1 cellular context compared by ENCODE assay signal in genomic region chr12:53493610-53494391, GRCh38.
A peak's percentile ranks its signal among the peaks of the same experiment; 100 is the strongest.
TF ChIP-seq lines count a peak whose summit lies in the region.

No MANE protein-coding gene starts in this region.

TF ChIP-seq in HepG2, 621 proteins besides CTCF, POLR2A, EP300 and RAD21:
- TF ChIP-seq HMGXB4 (CRISPR knock-in tag; IDR thresholded peaks at IDR 0.05; ENCODE audit: borderline replicate concordance in 1 of 2, low read depth in 1 of 2) (no peak), PBX2 (CRISPR knock-in tag; IDR thresholded peaks at IDR 0.05) (peak; percentile 51; the same call in 1 of the 2 replicates), KLF16 (CRISPR knock-in tag; IDR thresholded peaks at IDR 0.05) (0 out of 4 replicates have a peak, but pooled peaks of 1 of the 2 experiments have one; percentile 18), FOSL1 (CRISPR knock-in tag; IDR thresholded peaks at IDR 0.05; ENCODE audit: borderline replicate concordance) (no peak), ZNF441 (CRISPR knock-in tag; IDR thresholded peaks at IDR 0.05; ENCODE audit: borderline replicate concordance) (no peak), HIC2 (CRISPR knock-in tag; IDR thresholded peaks at IDR 0.05; ENCODE audit: low read depth) (no peak), SNAI1 (CRISPR knock-in tag; IDR thresholded peaks at IDR 0.05; ENCODE audit: borderline replicate concordance) (no peak), TEAD3 (CRISPR knock-in tag; optimal IDR thresholded peaks at IDR 0.05; ENCODE audit: borderline replicate concordance) (peak; percentile 17), CHCHD3 (CRISPR knock-in tag; IDR thresholded peaks at IDR 0.05) (no peak), ARID2 (CRISPR knock-in tag; IDR thresholded peaks at IDR 0.05; ENCODE audit: borderline replicate concordance) (no peak), POLR2AphosphoS2 (IDR thresholded peaks at IDR 0.05; ENCODE audit: low read depth, low read length) (no peak), ZBTB7A (CRISPR knock-in tag; IDR thresholded peaks at IDR 0.05) (no peak), JARID2 (CRISPR knock-in tag; IDR thresholded peaks at IDR 0.05; ENCODE audit: insufficient replicate concordance) (no peak), SP5 (CRISPR knock-in tag; IDR thresholded peaks at IDR 0.05; ENCODE audit: borderline replicate concordance, low read depth) (peak; percentile 38; the same call in 1 of the 2 replicates), HHEX (CRISPR knock-in tag; IDR thresholded peaks at IDR 0.05) (no peak), ATF1 (CRISPR knock-in tag; IDR thresholded peaks at IDR 0.05) (no peak), BRCA1 (CRISPR knock-in tag; IDR thresholded peaks at IDR 0.05) (no peak), ZFP90 (CRISPR knock-in tag; IDR thresholded peaks at IDR 0.05; ENCODE audit: borderline replicate concordance) (no peak), FOXA3 (CRISPR knock-in tag; IDR thresholded peaks at IDR 0.05) (no peak), SALL2 (CRISPR knock-in tag; IDR thresholded peaks at IDR 0.05) (no peak), KDM2A (CRISPR knock-in tag; IDR thresholded peaks at IDR 0.05; ENCODE audit: borderline replicate concordance, low read depth) (0 out of 2 replicates have a peak, but pooled peaks have one; percentile 25), HDAC1 (CRISPR knock-in tag; IDR thresholded peaks at IDR 0.05) (no peak), REPIN1 (CRISPR knock-in tag; IDR thresholded peaks at IDR 0.05; ENCODE audit: borderline replicate concordance, low read depth) (no peak), FOXP4 (CRISPR knock-in tag; IDR thresholded peaks at IDR 0.05) (no peak), ZNF777 (CRISPR knock-in tag; IDR thresholded peaks at IDR 0.05) (0 out of 2 replicates have a peak, but pooled peaks have one; percentile 10), ZNF121 (CRISPR knock-in tag; IDR thresholded peaks at IDR 0.05) (no peak), HCFC1 (IDR thresholded peaks at IDR 0.05; ENCODE audit: low read depth, low read length) (0 out of 2 replicates have a peak, but pooled peaks have one; percentile 8)
- TF ChIP-seq, protein P1, sequence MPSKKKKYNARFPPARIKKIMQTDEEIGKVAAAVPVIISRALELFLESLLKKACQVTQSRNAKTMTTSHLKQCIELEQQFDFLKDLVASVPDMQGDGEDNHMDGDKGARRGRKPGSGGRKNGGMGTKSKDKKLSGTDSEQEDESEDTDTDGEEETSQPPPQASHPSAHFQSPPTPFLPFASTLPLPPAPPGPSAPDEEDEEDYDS (CRISPR knock-in tag; IDR thresholded peaks at IDR 0.05): no peak
- TF ChIP-seq, protein P2, sequence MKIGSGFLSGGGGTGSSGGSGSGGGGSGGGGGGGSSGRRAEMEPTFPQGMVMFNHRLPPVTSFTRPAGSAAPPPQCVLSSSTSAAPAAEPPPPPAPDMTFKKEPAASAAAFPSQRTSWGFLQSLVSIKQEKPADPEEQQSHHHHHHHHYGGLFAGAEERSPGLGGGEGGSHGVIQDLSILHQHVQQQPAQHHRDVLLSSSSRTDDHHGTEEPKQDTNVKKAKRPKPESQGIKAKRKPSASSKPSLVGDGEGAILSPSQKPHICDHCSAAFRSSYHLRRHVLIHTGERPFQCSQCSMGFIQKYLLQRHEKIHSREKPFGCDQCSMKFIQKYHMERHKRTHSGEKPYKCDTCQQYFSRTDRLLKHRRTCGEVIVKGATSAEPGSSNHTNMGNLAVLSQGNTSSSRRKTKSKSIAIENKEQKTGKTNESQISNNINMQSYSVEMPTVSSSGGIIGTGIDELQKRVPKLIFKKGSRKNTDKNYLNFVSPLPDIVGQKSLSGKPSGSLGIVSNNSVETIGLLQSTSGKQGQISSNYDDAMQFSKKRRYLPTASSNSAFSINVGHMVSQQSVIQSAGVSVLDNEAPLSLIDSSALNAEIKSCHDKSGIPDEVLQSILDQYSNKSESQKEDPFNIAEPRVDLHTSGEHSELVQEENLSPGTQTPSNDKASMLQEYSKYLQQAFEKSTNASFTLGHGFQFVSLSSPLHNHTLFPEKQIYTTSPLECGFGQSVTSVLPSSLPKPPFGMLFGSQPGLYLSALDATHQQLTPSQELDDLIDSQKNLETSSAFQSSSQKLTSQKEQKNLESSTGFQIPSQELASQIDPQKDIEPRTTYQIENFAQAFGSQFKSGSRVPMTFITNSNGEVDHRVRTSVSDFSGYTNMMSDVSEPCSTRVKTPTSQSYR (CRISPR knock-in tag; IDR thresholded peaks at IDR 0.05; ENCODE audit: borderline replicate concordance): peak; percentile 78
- TF ChIP-seq, protein P3, sequence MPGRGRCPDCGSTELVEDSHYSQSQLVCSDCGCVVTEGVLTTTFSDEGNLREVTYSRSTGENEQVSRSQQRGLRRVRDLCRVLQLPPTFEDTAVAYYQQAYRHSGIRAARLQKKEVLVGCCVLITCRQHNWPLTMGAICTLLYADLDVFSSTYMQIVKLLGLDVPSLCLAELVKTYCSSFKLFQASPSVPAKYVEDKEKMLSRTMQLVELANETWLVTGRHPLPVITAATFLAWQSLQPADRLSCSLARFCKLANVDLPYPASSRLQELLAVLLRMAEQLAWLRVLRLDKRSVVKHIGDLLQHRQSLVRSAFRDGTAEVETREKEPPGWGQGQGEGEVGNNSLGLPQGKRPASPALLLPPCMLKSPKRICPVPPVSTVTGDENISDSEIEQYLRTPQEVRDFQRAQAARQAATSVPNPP (CRISPR knock-in tag; IDR thresholded peaks at IDR 0.05): no peak
- TF ChIP-seq, protein P4, sequence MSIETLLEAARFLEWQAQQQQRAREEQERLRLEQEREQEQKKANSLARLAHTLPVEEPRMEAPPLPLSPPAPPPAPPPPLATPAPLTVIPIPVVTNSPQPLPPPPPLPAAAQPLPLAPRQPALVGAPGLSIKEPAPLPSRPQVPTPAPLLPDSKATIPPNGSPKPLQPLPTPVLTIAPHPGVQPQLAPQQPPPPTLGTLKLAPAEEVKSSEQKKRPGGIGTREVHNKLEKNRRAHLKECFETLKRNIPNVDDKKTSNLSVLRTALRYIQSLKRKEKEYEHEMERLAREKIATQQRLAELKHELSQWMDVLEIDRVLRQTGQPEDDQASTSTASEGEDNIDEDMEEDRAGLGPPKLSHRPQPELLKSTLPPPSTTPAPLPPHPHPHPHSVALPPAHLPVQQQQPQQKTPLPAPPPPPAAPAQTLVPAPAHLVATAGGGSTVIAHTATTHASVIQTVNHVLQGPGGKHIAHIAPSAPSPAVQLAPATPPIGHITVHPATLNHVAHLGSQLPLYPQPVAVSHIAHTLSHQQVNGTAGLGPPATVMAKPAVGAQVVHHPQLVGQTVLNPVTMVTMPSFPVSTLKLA (IDR thresholded peaks at IDR 0.05): no peak
